Comparison of ENCODE assay signal across 9 cellular contexts in the genomic region with DNA sequence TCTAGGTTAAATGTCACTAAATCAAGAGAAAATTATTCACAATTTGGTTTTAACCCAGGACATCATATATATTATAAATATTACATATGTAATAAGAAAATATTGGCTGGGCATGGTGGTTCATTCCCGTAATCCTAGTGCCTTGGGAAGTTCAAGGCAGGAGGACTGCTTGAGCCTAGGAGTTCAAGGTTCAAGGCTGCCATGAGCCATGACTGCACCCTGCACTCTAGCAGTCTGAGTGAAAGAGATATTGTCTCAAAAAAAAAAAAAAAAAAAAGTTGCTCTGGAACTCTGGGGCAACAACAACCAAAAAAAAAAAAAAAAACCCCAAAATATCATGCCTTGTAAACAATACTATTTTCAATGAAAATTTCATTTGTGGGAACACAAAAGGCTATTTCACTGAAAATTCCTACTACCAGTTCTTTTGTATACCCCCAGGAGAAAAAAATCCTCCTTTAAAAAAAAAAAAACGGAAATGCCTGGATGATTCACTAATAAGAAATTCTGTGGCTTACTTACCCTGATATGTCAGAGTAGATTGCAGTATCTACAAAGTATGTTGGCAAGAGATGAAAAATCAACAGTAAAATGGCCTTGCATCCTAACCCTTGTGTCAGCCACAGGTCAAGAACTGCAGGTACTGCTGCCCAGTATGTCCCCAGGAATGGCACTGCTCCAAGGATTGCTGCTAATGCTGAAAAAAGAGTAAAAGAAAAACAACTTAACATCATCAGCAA. TPM values are rescaled to one million over a fixed set of nuclear protein-coding genes. Genes with fewer than 3 reads are reported as not detected.
DNase-seq lines count a peak whose midpoint lies in the region; ATAC-seq and TF ChIP-seq lines count a peak whose summit lies in the region.
"Had no signal": no experiment of that assay in that cellular context is flagged by ENCODE, and none has a peak within 500 bp of the region (broad histone marks: within the 10 kb centered on the region; RNA-seq: fewer than 3 reads in every experiment).

No MANE protein-coding gene starts in this region.

- H3K27ac ChIP-seq in CD8-positive, alpha-beta T cell (ENCODE audit: low read depth, low read length) = no peak overlapping the region
- peak overlapping the region; percentile 84 for H3K27ac ChIP-seq in RWPE2 (ENCODE audit: poor library complexity, severe bottlenecking)

- no peaks in the 10 kb centered on the region for H3K4me1 Mint-ChIP-seq in CD8-positive, alpha-beta T cell (ENCODE audit: low read depth)

- no peak overlapping the region for H3K4me3 Mint-ChIP-seq in CD8-positive, alpha-beta T cell

- no peak overlapping the region for H3K4me3 ChIP-seq in CD8-positive, alpha-beta T cell (ENCODE audit: low read depth, low read length)
- no peak overlapping the region for H3K4me3 ChIP-seq in RWPE2 (ENCODE audit: severe bottlenecking)

- no peaks in the 10 kb centered on the region for H3K9me3 ChIP-seq in CD8-positive, alpha-beta T cell (ENCODE audit: low read length)
- no peaks in the 10 kb centered on the region for H3K9me3 ChIP-seq in RWPE2 (ENCODE audit: severe bottlenecking)

- DNase-seq in CD8-positive, alpha-beta T cell = no peak
- DNase-seq in RWPE2 (ENCODE audit: low spot score) (no peak), fibroblast of gingiva (ENCODE audit: low read depth) (peak; percentile 76), non-pigmented ciliary epithelial cell (ENCODE audit: low read depth) (peak; percentile 73), superior temporal gyrus (ENCODE audit: extremely low spot score) (no peak), germinal center (ENCODE audit: low spot score) (no peak), CD1c-positive myeloid dendritic cell (ENCODE audit: extremely low spot score) (no peak)
- no peak for DNase-seq in stimulated activated CD4-positive, alpha-beta T cell treated with anti-CD3 and anti-CD28 coated beads, Interleukin-1b, Interleukin-23, amount 100 ng/mL, for 48 hours
- DNase-seq: SHP77 treated with DMSO at 0.1 percent for 48 hours had no signal

- CTCF ChIA-PET in CD8-positive, alpha-beta T cell (lab: Charles Lee) = no interaction called here

- H3K36me3 ChIP-seq in CD8-positive, alpha-beta T cell (ENCODE audit: insufficient read depth, low read length) = peaks cover 30% of the 10 kb centered on the region
- H3K36me3 ChIP-seq in RWPE2 (ENCODE audit: low read depth) = peaks cover 75% of the 10 kb centered on the region

- intact Hi-C loops in CD8-positive, alpha-beta T cell (cut with DNase I, micrococcal nuclease) = no loop called here

- H3K27me3 Mint-ChIP-seq in CD8-positive, alpha-beta T cell (ENCODE audit: low read depth) = no peaks in the 10 kb centered on the region

- POLR2A ChIA-PET in CD8-positive, alpha-beta T cell (lab: Charles Lee) = no interaction called here

- H3K9me3 Mint-ChIP-seq in CD8-positive, alpha-beta T cell = no peaks in the 10 kb centered on the region

- no peak for TF ChIP-seq CTCF in CD8-positive, alpha-beta T cell (IDR thresholded peaks at IDR 0.05)
- no peak for TF ChIP-seq CTCF in RWPE2 (IDR thresholded peaks at IDR 0.05; ENCODE audit: poor library complexity, severe bottlenecking)

- H3K27ac Mint-ChIP-seq in CD8-positive, alpha-beta T cell = peak overlapping the region; percentile 50

- H3K4me1 ChIP-seq in CD8-positive, alpha-beta T cell (ENCODE audit: insufficient read depth, low read length) = no peaks in the 10 kb centered on the region
- peaks cover 54% of the 10 kb centered on the region for H3K4me1 ChIP-seq in RWPE2 (ENCODE audit: insufficient read depth, poor library complexity, severe bottlenecking)

- ATAC-seq in CD8-positive, alpha-beta T cell = no peak
- ATAC-seq in RWPE2 (ENCODE audit: low read depth) = peak; percentile 85

- H3K36me3 Mint-ChIP-seq in CD8-positive, alpha-beta T cell = peaks cover 76% of the 10 kb centered on the region

- no peaks in the 10 kb centered on the region for H3K27me3 ChIP-seq in CD8-positive, alpha-beta T cell (ENCODE audit: insufficient read depth, low read length)
- H3K27me3 ChIP-seq in RWPE2 (ENCODE audit: insufficient read depth, poor library complexity, severe bottlenecking) = no peaks in the 10 kb centered on the region

RNA-seq across cellular contexts. Expression of a gene that starts 22.6 kb away (rescaled TPM):
- total RNA-seq in CD8-positive, alpha-beta T cell = 1 to 10 TPM; 4.5 to 4.8 TPM

Comparison
In these comparisons a context has a peak if more than half of its experiments do, and no peak if none do; other contexts are left out.
1. DNase-seq: peak in fibroblast of gingiva (single experiment) and non-pigmented ciliary epithelial cell (single experiment); none in CD8-positive, alpha-beta T cell (0 of 7), RWPE2 (single experiment), superior temporal gyrus (single experiment), stimulated activated CD4-positive, alpha-beta T cell treated with anti-CD3 and anti-CD28 coated beads, Interleukin-1b, Interleukin-23, amount 100 ng/mL, for 48 hours (single experiment), germinal center (single experiment) and CD1c-positive myeloid dendritic cell (single experiment).